11 cellular contexts compared by ENCODE assay signal in genomic region chr15:80990955-80991354, GRCh38. TPM values are rescaled to one million over a fixed set of nuclear protein-coding genes. Genes with fewer than 3 reads are reported as not detected.
DNase-seq lines count a peak whose midpoint lies in the region; ATAC-seq, FAIRE-seq and TF ChIP-seq lines count a peak whose summit lies in the region.
"Had no signal": no experiment of that assay in that cellular context is flagged by ENCODE, and none has a peak within 500 bp of the region (broad histone marks: within the 10 kb centered on the region; RNA-seq: fewer than 3 reads in every experiment).

No MANE protein-coding gene starts in this region.

- TF ChIP-seq RAD21 in GM12878 (IDR thresholded peaks at IDR 0.05; ENCODE audit: insufficient read depth, low read depth, low read length), result no peak

- BruUV-seq in GM12878 (replicated peaks; lab: Mats Ljungman, UMichigan), result no TSS peak

- H4K20me1 ChIP-seq in GM12878 (ENCODE audit: control insufficient read depth, insufficient read depth), result no peaks in the 10 kb centered on the region

- H3K4me3 ChIP-seq in GM12878 (no peak overlapping the region), tibial nerve (no peak overlapping the region)

- H3K27ac ChIP-seq in GM12878 (ENCODE audit: control insufficient read depth, insufficient read depth) (no peak overlapping the region), tibial nerve (peak overlapping the region; percentile 85 to 97 (median 92))

- RAD21 ChIA-PET in GM12878 (lab: Charles Lee; ENCODE audit: unreplicated experiment), result interaction anchor here (0.8 to 1.7 kb wide), 4 partner anchors 9 to 275 kb away, joined by 3 to 7 read pairs (median 4); partner anchors contain the start of gene TLNRD1

- H3K27me3 ChIP-seq in GM12878 (replicated peaks in 1 of 2; ENCODE audit: control insufficient read depth in 2 of 2, insufficient read depth in 2 of 2, low read length in 1 of 2) (no peaks in the 10 kb centered on the region), tibial nerve (no peaks in the 10 kb centered on the region)

- TF ChIP-seq EP300 in GM12878 (IDR thresholded peaks at IDR 0.05; ENCODE audit: borderline replicate concordance in 1 of 2, control insufficient read depth in 1 of 2, low read depth in 2 of 2, low read length in 2 of 2) (no peak), tibial nerve (IDR thresholded peaks at IDR 0.05) (no peak)

- CTCF ChIA-PET in activated naive CD4-positive, alpha-beta T cell treated with anti-CD3 and anti-CD28 coated beads, Interleukin-2, amount 10 ng/mL, durations not matched to agents 7 days and 5 days (lab: Charles Lee), result interaction anchor here (0.6 to 2.9 kb wide), 8 partner anchors 10 to 535 kb away, joined by 3 to 19 read pairs (median 4); partner anchors contain the start of gene TLNRD1
- CTCF ChIA-PET in GM12878 (lab: Yijun Ruan, JAX), result interaction anchor here (1.0 to 2.9 kb wide), 6 partner anchors 14 to 320 kb away, joined by 3 to 29 read pairs (median 5); no protein-coding TSS in a partner anchor

- peaks cover 25% of the 10 kb centered on the region for H3K36me3 Mint-ChIP-seq in activated naive CD4-positive, alpha-beta T cell treated with anti-CD3 and anti-CD28 coated beads, Interleukin-2, amount 10 ng/mL, durations not matched to agents 7 days and 5 days
- peaks cover 0 to 2% of the 10 kb centered on the region in 2 donors for H3K36me3 Mint-ChIP-seq in naive B cell

- H3K4me1 ChIP-seq in GM12878 (ENCODE audit: control insufficient read depth, insufficient read depth, low read length) (no peaks in the 10 kb centered on the region), tibial nerve (peaks cover 0 to 53% (median 25%) of the 10 kb centered on the region in 4 donors)

- H3K4me2 ChIP-seq in GM12878 (ENCODE audit: control insufficient read depth, insufficient read depth), result peak overlapping the region; percentile 19

- SMC1A ChIA-PET in GM12878 (lab: Charles Lee; ENCODE audit: uncharacterized antibody, unreplicated experiment), result interaction anchor here (1.0 to 2.2 kb wide), 5 partner anchors 9 to 275 kb away, joined by 3 to 12 read pairs (median 9); partner anchors contain the start of gene TLNRD1

- H3K9me3 Mint-ChIP-seq in activated naive CD4-positive, alpha-beta T cell treated with anti-CD3 and anti-CD28 coated beads, Interleukin-2, amount 10 ng/mL, durations not matched to agents 7 days and 5 days, result no peaks in the 10 kb centered on the region
- peaks cover 0 to 3% (median 0%) of the 10 kb centered on the region in 7 donors for H3K9me3 Mint-ChIP-seq in naive B cell
- H3K9me3 Mint-ChIP-seq: activated naive CD8-positive, alpha-beta T cell treated with anti-CD3 and anti-CD28 coated beads, Interleukin-2, amount 50 U/mL, for 24 hours had no signal

- H3K36me3 ChIP-seq in GM12878 (ENCODE audit: control insufficient read depth in 2 of 2, insufficient read depth in 2 of 2, low read length in 1 of 2) (peaks cover 0 to 3% of the 10 kb centered on the region in 2 experiments; a peak in 1 of 4 replicates), tibial nerve (no peaks in the 10 kb centered on the region)

- H3K9ac ChIP-seq in GM12878 (ENCODE audit: control insufficient read depth, insufficient read depth, low read length), result no peak overlapping the region

- H3K27ac Mint-ChIP-seq in activated naive CD4-positive, alpha-beta T cell treated with anti-CD3 and anti-CD28 coated beads, Interleukin-2, amount 10 ng/mL, durations not matched to agents 7 days and 5 days, result peak overlapping the region; percentile 96
- no peak overlapping the region for H3K27ac Mint-ChIP-seq in naive B cell

- TF ChIP-seq CTCF in GM12878 (IDR thresholded peaks at IDR 0.05 in 2 of 3, conservative IDR thresholded peaks at IDR 0.05 in 1 of 3; ENCODE audit: control insufficient read depth in 2 of 3, extremely low read depth in 1 of 3, insufficient read depth in 1 of 3, low read depth in 3 of 3, low read length in 3 of 3), result no peak
- no peak for TF ChIP-seq CTCF in tibial nerve (IDR thresholded peaks at IDR 0.05)

- FAIRE-seq in GM12878 (lab: Jason Lieb, UNC), result no peak

- no peak overlapping the region for H2AFZ ChIP-seq in GM12878 (ENCODE audit: control insufficient read depth, low read depth, low read length)

- WGBS in GM12878 (ENCODE audit: insufficient coverage, insufficient replicate concordance, low lambda C conversion rate, missing lambda C conversion rate), result 0% methylated on average over 1 of the region's 1 CpG
- WGBS in tibial nerve, 2 donors, result 84 to 92% methylated on average over 1 of the region's 1 CpG

- TF ChIP-seq POLR2A in GM12878 (IDR thresholded peaks at IDR 0.05; ENCODE audit: low read depth, low read length), result no peak
- no peak for TF ChIP-seq POLR2A in tibial nerve (IDR thresholded peaks at IDR 0.05)

- no peaks in the 10 kb centered on the region for H3K27me3 Mint-ChIP-seq in activated naive CD4-positive, alpha-beta T cell treated with anti-CD3 and anti-CD28 coated beads, Interleukin-2, amount 10 ng/mL, durations not matched to agents 7 days and 5 days
- H3K27me3 Mint-ChIP-seq in naive B cell, result no peaks in the 10 kb centered on the region
- H3K27me3 Mint-ChIP-seq: activated naive CD8-positive, alpha-beta T cell treated with anti-CD3 and anti-CD28 coated beads, Interleukin-2, amount 50 U/mL, for 24 hours had no signal

- no peaks in the 10 kb centered on the region for H3K9me3 ChIP-seq in GM12878 (replicated peaks; ENCODE audit: control insufficient read depth, insufficient read depth, low read length)
- H3K9me3 ChIP-seq in tibial nerve, result no peaks in the 10 kb centered on the region

- ATAC-seq in GM12878 (no peak), naive B cell (ENCODE audit: low read depth in 2 of 2) (no peak)

- peaks cover 35% of the 10 kb centered on the region for H3K79me2 ChIP-seq in GM12878 (ENCODE audit: control insufficient read depth, insufficient read depth, low read length)

- H3K4me3 Mint-ChIP-seq in activated naive CD4-positive, alpha-beta T cell treated with anti-CD3 and anti-CD28 coated beads, Interleukin-2, amount 10 ng/mL, durations not matched to agents 7 days and 5 days, result peak overlapping the region; percentile 27
- H3K4me3 Mint-ChIP-seq in naive B cell, result peak overlapping the region in 5 of 8 donors; percentile 42 to 98 (median 47)

- DNase-seq in activated naive CD4-positive, alpha-beta T cell treated with anti-CD3 and anti-CD28 coated beads, Interleukin-2, amount 10 ng/mL, durations not matched to agents 7 days and 5 days, result no peak
- no peak for DNase-seq in activated naive CD4-positive, alpha-beta T cell (lab: John Stamatoyannopoulos, UW)
- no peak for DNase-seq in GM12878 (ENCODE audit: low read depth, low spot score)
- no peak for DNase-seq in naive B cell
- no peak for DNase-seq in tibial nerve (ENCODE audit: low spot score in 2 of 2)
- DNase-seq in SKM-1 (lab: John Stamatoyannopoulos, UW; ENCODE audit: unreplicated experiment), result no peak
- no peak for DNase-seq in NCI-H774 (lab: John Stamatoyannopoulos, UW)
- no peak for DNase-seq in GM19240 (ENCODE audit: insufficient read length, low spot score)
- DNase-seq: activated naive CD8-positive, alpha-beta T cell treated with anti-CD3 and anti-CD28 coated beads, Interleukin-2, amount 50 U/mL, for 24 hours; GDM1; NCI-H2081 treated with DMSO at 0.1 percent for 48 hours had no signal

- POLR2A ChIA-PET in GM12878 (lab: Charles Lee), result interaction anchor here (0.6 to 1.9 kb wide), 3 partner anchors 10 to 17 kb away, joined by 6 to 12 read pairs (median 6); partner anchors contain the start of gene TLNRD1

- intact Hi-C loops in GM12878 (cut with micrococcal nuclease; ENCODE audit: unreplicated experiment), result no loop called here

- peaks cover 71% of the 10 kb centered on the region for H3K4me1 Mint-ChIP-seq in activated naive CD4-positive, alpha-beta T cell treated with anti-CD3 and anti-CD28 coated beads, Interleukin-2, amount 10 ng/mL, durations not matched to agents 7 days and 5 days
- H3K4me1 Mint-ChIP-seq in naive B cell, result peaks cover 25 to 47% (median 28%) of the 10 kb centered on the region in 3 donors

- in situ Hi-C loops in GM12878 (cut with MboI), result loop anchor here (5.0 to 10.0 kb wide), 2 partner anchors 116 to 304 kb away; no protein-coding TSS in a partner anchor

RNA-seq across cellular contexts. Expression of gene MESD, which starts 1.3 kb away (rescaled TPM):
- 34.4 and 36.8 TPM in 2 replicates for total RNA-seq in GM12878 (2013; cell fraction: nucleolus; rRNA removed)
- total RNA-seq in GM12878 (2014; rRNA removed) (21.8 and 22.7 TPM in 2 replicates), GM12878 (2014; rRNA removed; fragmentation: Illumina TruSeq; extraction: Trizol) (25.2 and 27.5 TPM in 2 replicates), GM12878 (2021) (19.2 and 24.1 TPM in 2 replicates), tibial nerve (10 to 100 TPM; 21.2 to 43.8 (median 35.1) TPM)
- 10.7 TPM for polyA plus RNA-seq in GM12878 (2011; ENCODE audit: low read depth)
- polyA plus RNA-seq in GM12878 (2011; rRNA removed) (11.2 and 15.4 TPM in 2 replicates), GM12878 (2014; fragmentation: Illumina TruSeq; extraction: Trizol) (24.7 and 25.7 TPM in 2 replicates), GM12878 (2014; fragmentation: Nextera tagmentation; extraction: Ambion mirVana) (10 to 100 TPM; 10.2 to 16.7 TPM), GM12878 (2014; rRNA removed) (16.5 and 16.7 TPM in 2 replicates), GM12878 (2016; fragmentation: Nextera tagmentation; extraction: Ambion mirVana) (10 to 100 TPM; 39.0 to 39.8 TPM), naive B cell (ENCODE audit: low read depth in 6 of 6) (10 to 100 TPM; 16.0 to 24.8 (median 20.4) TPM)
- 8.8 and 9.4 TPM in 2 replicates for polyA plus RNA-seq in GM12878 (2011; cell fraction: cytosol; rRNA removed)
- polyA plus RNA-seq in GM12878 (2011; cell fraction: nucleus; rRNA removed), result 9.4 and 11.4 TPM in 2 replicates
- polyA plus RNA-seq in GM12878 (2012), result 14.4 and 14.7 TPM in 2 replicates
- polyA minus RNA-seq in GM12878 (2011; rRNA and poly(A)+ RNA removed), result 8.0 and 9.7 TPM in 2 replicates
- polyA minus RNA-seq in GM12878 (2011; cell fraction: cytosol; rRNA and poly(A)+ RNA removed), result 3.6 and 5.9 TPM in 2 replicates
- polyA minus RNA-seq in GM12878 (2011; cell fraction: nucleus; rRNA and poly(A)+ RNA removed), result 7.3 and 9.2 TPM in 2 replicates

RNA-seq across cellular contexts. Expression of gene TLNRD1, which starts 9.8 kb away (rescaled TPM):
- total RNA-seq in GM12878 (2013; cell fraction: nucleolus; rRNA removed), result 14.0 and 16.6 TPM in 2 replicates
- total RNA-seq in GM12878 (2014; rRNA removed) (19.9 and 25.5 TPM in 2 replicates), GM12878 (2014; rRNA removed; fragmentation: Illumina TruSeq; extraction: Trizol) (6.0 and 6.5 TPM in 2 replicates), GM12878 (2021) (40.5 and 44.8 TPM in 2 replicates), tibial nerve (10 to 100 TPM; 18.8 to 46.5 (median 30.0) TPM)
- polyA plus RNA-seq in GM12878 (2011; ENCODE audit: low read depth), result 2.6 TPM
- polyA plus RNA-seq in GM12878 (2011; rRNA removed) (8.4 and 11.6 TPM in 2 replicates), GM12878 (2014; fragmentation: Illumina TruSeq; extraction: Trizol) (4.8 and 6.6 TPM in 2 replicates), GM12878 (2014; fragmentation: Nextera tagmentation; extraction: Ambion mirVana) (1 to 10 TPM; 2.5 to 5.7 TPM), GM12878 (2014; rRNA removed) (26.7 and 31.5 TPM in 2 replicates), GM12878 (2016; fragmentation: Nextera tagmentation; extraction: Ambion mirVana) (10 to 100 TPM in 1 of 2 experiments, 1 to 10 TPM in 1; 5.4 to 12.5 TPM), naive B cell (ENCODE audit: low read depth in 6 of 6) (1 to 10 TPM; 3.0 to 6.4 (median 5.2) TPM)
- polyA plus RNA-seq in GM12878 (2011; cell fraction: cytosol; rRNA removed), result 13.2 and 24.3 TPM in 2 replicates
- 13.6 and 19.0 TPM in 2 replicates for polyA plus RNA-seq in GM12878 (2011; cell fraction: nucleus; rRNA removed)
- 8.4 and 9.0 TPM in 2 replicates for polyA plus RNA-seq in GM12878 (2012)
- 4.8 and 6.6 TPM in 2 replicates for polyA minus RNA-seq in GM12878 (2011; rRNA and poly(A)+ RNA removed)
- polyA minus RNA-seq in GM12878 (2011; cell fraction: cytosol; rRNA and poly(A)+ RNA removed), result 12.8 and 13.8 TPM in 2 replicates
- polyA minus RNA-seq in GM12878 (2011; cell fraction: nucleus; rRNA and poly(A)+ RNA removed), result 16.1 and 29.3 TPM in 2 replicates
